12 cellular contexts compared by ENCODE assay signal in genomic region chr17:31674717-31675349, GRCh38.
DNase-seq lines count a peak whose midpoint lies in the region; ATAC-seq and TF ChIP-seq lines count a peak whose summit lies in the region.
"Had no signal": no experiment of that assay in that cellular context is flagged by ENCODE, and none has a peak within 500 bp of the region (broad histone marks: within the 10 kb centered on the region; RNA-seq: fewer than 3 reads in every experiment).

No MANE protein-coding gene starts in this region.

- POLR2A ChIA-PET in HCT116 (lab: Charles Lee): no interaction called here
- POLR2A ChIA-PET in Panc1 (lab: Charles Lee): no interaction called here

- H3K9me3 Mint-ChIP-seq in osteocyte (ENCODE audit: unreplicated experiment): no peaks in the 10 kb centered on the region

- no peaks in the 10 kb centered on the region for H3K79me2 ChIP-seq in HCT116 (ENCODE audit: insufficient read depth, low read length)
- no peaks in the 10 kb centered on the region for H3K79me2 ChIP-seq in hepatocyte

- no peak for TF ChIP-seq CTCF in HCT116 (IDR thresholded peaks at IDR 0.05 in 2 of 3, conservative IDR thresholded peaks at IDR 0.05 in 1 of 3; ENCODE audit: borderline replicate concordance in 1 of 3, insufficient read depth in 1 of 3, low read depth in 2 of 3, low read length in 2 of 3)
- no peak for TF ChIP-seq CTCF in Panc1 (IDR thresholded peaks at IDR 0.05)
- no peak for TF ChIP-seq CTCF in osteocyte (IDR thresholded peaks at IDR 0.05)
- TF ChIP-seq CTCF in hepatocyte (IDR thresholded peaks at IDR 0.05; ENCODE audit: poor library complexity): no peak
- no peak for TF ChIP-seq CTCF in heart right ventricle (IDR thresholded peaks at IDR 0.05)

- H3K9me2 ChIP-seq in HCT116 (ENCODE audit: insufficient read depth) (no peaks in the 10 kb centered on the region), hepatocyte (replicated peaks; ENCODE audit: insufficient read depth) (no peaks in the 10 kb centered on the region)

- no peak overlapping the region for H3K4me3 ChIP-seq in HCT116 (replicated peaks in 1 of 2; ENCODE audit: low read depth in 1 of 2, low read length in 2 of 2)
- H3K4me3 ChIP-seq in Panc1 (ENCODE audit: low read depth in 2 of 2, low read length in 2 of 2): no peak overlapping the region
- no peak overlapping the region for H3K4me3 ChIP-seq in hepatocyte
- no peak overlapping the region for H3K4me3 ChIP-seq in heart right ventricle
- H3K4me3 ChIP-seq: left lung had no signal

- no peak overlapping the region for H3K9ac ChIP-seq in HCT116 (ENCODE audit: low read length)

- peak overlapping the region; percentile 65 for H3K27ac Mint-ChIP-seq in osteocyte (ENCODE audit: unreplicated experiment)

- H3K4me1 Mint-ChIP-seq in osteocyte (ENCODE audit: unreplicated experiment): peaks cover 35% of the 10 kb centered on the region

- no peak overlapping the region for H3K4me3 Mint-ChIP-seq in osteocyte (ENCODE audit: unreplicated experiment)

- in situ Hi-C loops in Panc1 (cut with HindIII; ENCODE audit: low pct_unique_long_range_greater_than_20kb, low sequenced_read_pairs): no loop called here

- H3K36me3 Mint-ChIP-seq in osteocyte (ENCODE audit: unreplicated experiment): no peaks in the 10 kb centered on the region

- TF ChIP-seq POLR2A in HCT116 (IDR thresholded peaks at IDR 0.05; ENCODE audit: borderline replicate concordance, extremely low read depth, insufficient read depth, insufficient read length): no peak

- CTCF ChIA-PET in HCT116 (lab: Charles Lee): no interaction called here
- CTCF ChIA-PET in Panc1 (lab: Charles Lee): interaction anchor here (0.7 kb wide), 1 partner anchor 239 kb away, joined by 3 read pairs; no protein-coding TSS in a partner anchor

- H3K4me2 ChIP-seq in HCT116 (ENCODE audit: low read length) (peak overlapping the region; percentile 6), hepatocyte (no peak overlapping the region)

- no peaks in the 10 kb centered on the region for H3K9me3 ChIP-seq in HCT116 (ENCODE audit: control insufficient read depth in 1 of 2, insufficient read depth in 1 of 2, low read depth in 1 of 2, low read length in 2 of 2)
- H3K9me3 ChIP-seq in Panc1 (ENCODE audit: control insufficient read depth, insufficient read depth, low read depth, low read length): no peaks in the 10 kb centered on the region
- H3K9me3 ChIP-seq in hepatocyte (ENCODE audit: low read depth): no peaks in the 10 kb centered on the region
- H3K9me3 ChIP-seq in heart right ventricle: no peaks in the 10 kb centered on the region
- H3K9me3 ChIP-seq: left lung had no signal

- ATAC-seq in HCT116 (peak; percentile 63), Panc1 (peak; percentile 79), heart right ventricle (no peak)
- ATAC-seq: left lung had no signal

- H3K4me1 ChIP-seq in HCT116 (ENCODE audit: control insufficient read depth in 1 of 2, insufficient read depth in 2 of 2, low read length in 2 of 2) (peaks cover 0 to 16% of the 10 kb centered on the region in 2 experiments; a peak in 3 of 4 replicates), Panc1 (ENCODE audit: control insufficient read depth, insufficient read depth, low read length) (peaks cover 23% of the 10 kb centered on the region), hepatocyte (ENCODE audit: insufficient read depth) (no peaks in the 10 kb centered on the region), heart right ventricle (peaks cover 0 to 12% (median 7%) of the 10 kb centered on the region in 9 donors)
- H3K4me1 ChIP-seq: left lung had no signal

- no peaks in the 10 kb centered on the region for H4K20me1 ChIP-seq in HCT116 (ENCODE audit: insufficient read depth)
- no peaks in the 10 kb centered on the region for H4K20me1 ChIP-seq in hepatocyte (ENCODE audit: insufficient read depth, poor library complexity, severe bottlenecking)

- H3K27ac ChIP-seq in HCT116 (ENCODE audit: low read depth, low read length) (no peak overlapping the region), Panc1 (ENCODE audit: low read length) (peak overlapping the region; percentile 64), epithelial cell of prostate (peak overlapping the region; percentile 55), hepatocyte (no peak overlapping the region), heart right ventricle (no peak overlapping the region)
- H3K27ac ChIP-seq: left lung had no signal

- no peak for TF ChIP-seq RAD21 in HCT116 (IDR thresholded peaks at IDR 0.05; ENCODE audit: low read depth)

- H3K36me3 ChIP-seq in HCT116 (ENCODE audit: control insufficient read depth in 1 of 2, insufficient read depth in 2 of 2, low read length in 2 of 2) (no peaks in the 10 kb centered on the region), Panc1 (ENCODE audit: control insufficient read depth, insufficient read depth, low read length) (no peaks in the 10 kb centered on the region), hepatocyte (replicated peaks; ENCODE audit: insufficient read depth, low read depth) (no peaks in the 10 kb centered on the region), heart right ventricle (no peaks in the 10 kb centered on the region)
- H3K36me3 ChIP-seq: left lung had no signal

- H3K27me3 ChIP-seq in HCT116 (ENCODE audit: insufficient read depth, low read length) (no peaks in the 10 kb centered on the region), Panc1 (ENCODE audit: control insufficient read depth, insufficient read depth, low read length) (no peaks in the 10 kb centered on the region), hepatocyte (no peaks in the 10 kb centered on the region), heart right ventricle (peaks cover 0 to 4% (median 0%) of the 10 kb centered on the region in 7 donors)

- H3K27me3 Mint-ChIP-seq in osteocyte (ENCODE audit: unreplicated experiment): no peaks in the 10 kb centered on the region

- DNase-seq in HCT116 (ENCODE audit: low read depth, low spot score) (no peak), Panc1 (ENCODE audit: low read depth, low spot score) (no peak), epithelial cell of prostate (ENCODE audit: low read depth, low spot score) (peak; percentile 71), osteocyte (ENCODE audit: extremely low spot score, unreplicated experiment) (no peak), C1 segment of cervical spinal cord (lab: John Stamatoyannopoulos, UW) (no peak), hepatocyte (ENCODE audit: low spot score) (no peak), heart right ventricle (no peak)
- DNase-seq: Calu3; central memory CD4-positive, alpha-beta T cell; foreskin melanocyte; left lung; OCI-M1 had no signal

- BruUV-seq in HCT116 (replicated peaks; lab: Mats Ljungman, UMichigan) (no TSS peak), Panc1 (replicated peaks; lab: Mats Ljungman, UMichigan) (no TSS peak)

- intact Hi-C loops in HCT116 (cut with micrococcal nuclease) (no loop called here), Panc1 (cut with micrococcal nuclease; ENCODE audit: unreplicated experiment) (no loop called here), heart right ventricle (cut with DNase I) (no loop called here)

- RAD21 ChIA-PET in HCT116 (lab: Charles Lee; ENCODE audit: low non-redundant PET in 1 of 2, low total read pairs in 2 of 2, uncharacterized antibody in 2 of 2, unreplicated experiment in 2 of 2): no interaction called here

- H2AFZ ChIP-seq in HCT116 (ENCODE audit: low read depth, low read length, poor library complexity, severe bottlenecking) (no peak overlapping the region), hepatocyte (no peak overlapping the region)

- 78% methylated on average over 5 of the region's 5 CpGs for WGBS in hepatocyte (ENCODE audit: low lambda C conversion rate, missing lambda C conversion rate)
- WGBS in heart right ventricle, 2 donors: 79 to 83% methylated on average over 5 of the region's 5 CpGs

TF ChIP-seq in HCT116, 20 proteins besides CTCF, POLR2A, EP300 and RAD21:
- TF ChIP-seq FOSL1 (IDR thresholded peaks at IDR 0.05; ENCODE audit: low read depth): 0 out of 2 replicates have a peak, but pooled peaks have one; percentile 24
- TF ChIP-seq REST (IDR thresholded peaks at IDR 0.05; ENCODE audit: low read depth): no peak
TF ChIP-seq in HCT116: peak in this region for 1.

Comparison
In these comparisons a context has a peak if more than half of its experiments do, and no peak if none do; other contexts are left out.
1. ATAC-seq: peak in HCT116 (single experiment) and Panc1 (single experiment); none in heart right ventricle (0 of 8).
2. H3K27ac ChIP-seq: peak in Panc1 (single experiment) and epithelial cell of prostate (single experiment); none in HCT116 (single experiment), hepatocyte (single experiment) and heart right ventricle (0 of 10).